Comparison of ENCODE assay signal across 8 cellular contexts in genomic region chr1:155125946-155126493, GRCh38. TPM values are rescaled to one million over a fixed set of nuclear protein-coding genes. Genes with fewer than 3 reads are reported as not detected.
DNase-seq lines count a peak whose midpoint lies in the region; ATAC-seq, FAIRE-seq and TF ChIP-seq lines count a peak whose summit lies in the region.

No MANE protein-coding gene starts in this region.

- no peaks in the 10 kb centered on the region for H4K20me1 ChIP-seq in endothelial cell of umbilical vein (replicated peaks; ENCODE audit: control insufficient read depth, extremely low read depth, insufficient read depth, low read length)
- no peaks in the 10 kb centered on the region for H4K20me1 ChIP-seq in SK-N-SH (ENCODE audit: insufficient read depth)

- TF ChIP-seq CTCF in A549 (IDR thresholded peaks at IDR 0.05) (no peak), endothelial cell of umbilical vein (IDR thresholded peaks at IDR 0.05; ENCODE audit: extremely low read depth in 1 of 2, insufficient read depth in 1 of 2, low read depth in 1 of 2, low read length in 2 of 2) (no peak), vagina (IDR thresholded peaks at IDR 0.05) (no peak), SK-N-SH (IDR thresholded peaks at IDR 0.05) (no peak)

- POLR2A ChIA-PET in A549 (lab: Yijun Ruan, JAX) (interaction anchor here (2.0 kb wide), 1 partner anchor 9 kb away, joined by 8 read pairs; no protein-coding TSS in a partner anchor), endothelial cell of umbilical vein (lab: Charles Lee) (no interaction called here), SK-N-SH (lab: Yijun Ruan, JAX) (no interaction called here)

- H3K4me1 ChIP-seq in A549 (peaks cover 59% of the 10 kb centered on the region), endothelial cell of umbilical vein (ENCODE audit: control insufficient read depth, extremely low read depth, insufficient read depth, low read length) (peaks cover 51% of the 10 kb centered on the region), vagina (peaks cover 73% of the 10 kb centered on the region), SK-N-SH (ENCODE audit: control insufficient read depth in 1 of 2, insufficient read depth in 2 of 2, low read depth in 1 of 2, low read length in 1 of 2) (peaks cover 19 to 45% of the 10 kb centered on the region in 2 experiments)

- intact Hi-C loops in endothelial cell of umbilical vein (cut with micrococcal nuclease) (loop anchor here (2.0 to 5.0 kb wide), 2 partner anchors 15 to 154 kb away; partner anchors contain the start of genes CKS1B, DPM3 and SHC1), vagina (cut with DNase I) (no loop called here)

- H3K36me3 ChIP-seq in endothelial cell of umbilical vein (ENCODE audit: control insufficient read depth in 2 of 2, extremely low read depth in 1 of 2, insufficient read depth in 2 of 2, low read length in 2 of 2), result peaks cover under 1 to 5% of the 10 kb centered on the region in 2 experiments
- no peaks in the 10 kb centered on the region for H3K36me3 ChIP-seq in vagina
- no peaks in the 10 kb centered on the region for H3K36me3 ChIP-seq in SK-N-SH (replicated peaks in 1 of 2; ENCODE audit: control insufficient read depth in 1 of 2, insufficient read depth in 2 of 2, low read length in 1 of 2)

- ATAC-seq in A549, result no peak

- no peak for DNase-seq in A549 (ENCODE audit: low read depth in 1 of 2, low spot score in 1 of 2)
- DNase-seq in NCI-H510A (lab: John Stamatoyannopoulos, UW), result peak; percentile 24
- peak; percentile 32 for DNase-seq in endothelial cell of umbilical vein (ENCODE audit: low read depth, low spot score)
- peak; percentile 86 for DNase-seq in midbrain (lab: John Stamatoyannopoulos, UW)
- DNase-seq in vagina (ENCODE audit: extremely low spot score in 2 of 2), result no peak
- DNase-seq in NCI-H1436 (lab: John Stamatoyannopoulos, UW), result no peak
- no peak for DNase-seq in SK-N-SH
- no peak for DNase-seq in GOT3 (lab: John Stamatoyannopoulos, UW)

- no peak for FAIRE-seq in A549 (lab: Jason Lieb, UNC)
- no peak for FAIRE-seq in endothelial cell of umbilical vein (lab: Jason Lieb, UNC)

- H3K79me2 ChIP-seq in endothelial cell of umbilical vein (ENCODE audit: control insufficient read depth, insufficient read depth, low read length) (peaks cover 22% of the 10 kb centered on the region), SK-N-SH (ENCODE audit: insufficient read depth) (no peaks in the 10 kb centered on the region)

- TF ChIP-seq POLR2A in A549 (IDR thresholded peaks at IDR 0.05; ENCODE audit: low read length), result no peak
- TF ChIP-seq POLR2A in endothelial cell of umbilical vein (IDR thresholded peaks at IDR 0.05; ENCODE audit: low read depth, low read length), result no peak
- no peak for TF ChIP-seq POLR2A in vagina (IDR thresholded peaks at IDR 0.05)

- H3K27me3 ChIP-seq in endothelial cell of umbilical vein (ENCODE audit: control insufficient read depth in 2 of 2, insufficient read depth in 2 of 2, low read length in 2 of 2) (peaks cover 0 to under 1% of the 10 kb centered on the region in 2 experiments), vagina (no peaks in the 10 kb centered on the region), SK-N-SH (ENCODE audit: insufficient read depth) (no peaks in the 10 kb centered on the region; the same call in 1 of the 2 replicates)

- no peaks in the 10 kb centered on the region for H3K9me2 ChIP-seq in SK-N-SH

- H3K27ac ChIP-seq in A549 (peak overlapping the region; percentile 80 to 90), endothelial cell of umbilical vein (ENCODE audit: insufficient read depth, low read depth, low read length) (peak overlapping the region; percentile 90), vagina (peak overlapping the region; percentile 92), SK-N-SH (ENCODE audit: low read depth in 2 of 2, low read length in 1 of 2) (no peak overlapping the region)

- no peaks in the 10 kb centered on the region for H3K9me1 ChIP-seq in endothelial cell of umbilical vein (replicated peaks; ENCODE audit: control insufficient read depth, extremely low read depth, insufficient read depth, low read length)

- H3K9me3 ChIP-seq in A549, result no peaks in the 10 kb centered on the region
- H3K9me3 ChIP-seq in endothelial cell of umbilical vein (replicated peaks; ENCODE audit: control insufficient read depth, insufficient read depth, low read length), result no peaks in the 10 kb centered on the region
- H3K9me3 ChIP-seq in vagina, result no peaks in the 10 kb centered on the region
- H3K9me3 ChIP-seq in SK-N-SH, result no peaks in the 10 kb centered on the region

- peak overlapping the region; percentile 89 for H3K4me2 ChIP-seq in A549
- H3K4me2 ChIP-seq in endothelial cell of umbilical vein (ENCODE audit: insufficient read depth, low read length), result no peak overlapping the region
- no peak overlapping the region for H3K4me2 ChIP-seq in SK-N-SH

- 79% methylated on average over 43 of the region's 50 CpGs for WGBS in A549 (ENCODE audit: missing lambda C conversion rate)
- 96% methylated on average over 39 of the region's 50 CpGs for WGBS in SK-N-SH (ENCODE audit: low lambda C conversion rate)

- H3F3A ChIP-seq in SK-N-SH (replicated peaks; ENCODE audit: insufficient read depth), result peaks cover 3% of the 10 kb centered on the region

- CTCF ChIA-PET in A549 (lab: Yijun Ruan, JAX), result interaction anchor here (0.7 to 19.7 kb wide), 12 partner anchors 9 to 67 kb away, joined by 3 to 309 read pairs (median 6); partner anchors contain the start of genes KRTCAP2 and SLC50A1
- CTCF ChIA-PET in endothelial cell of umbilical vein (lab: Charles Lee), result interaction anchor here (0.7 to 15.5 kb wide), 4 partner anchors 18 to 47 kb away, joined by 3 to 204 read pairs (median 51); partner anchors contain the start of gene KRTCAP2
- CTCF ChIA-PET in SK-N-SH (lab: Yijun Ruan, JAX), result interaction anchor here (0.8 to 9.7 kb wide), 9 partner anchors 11 to 81 kb away, joined by 3 to 67 read pairs (median 5); partner anchors contain the start of gene KRTCAP2

- TF ChIP-seq EP300 in A549 (IDR thresholded peaks at IDR 0.05) (no peak), SK-N-SH (IDR thresholded peaks at IDR 0.05; ENCODE audit: borderline replicate concordance in 1 of 2, low read depth in 1 of 2, low read length in 1 of 2) (no peak)

- H2AFZ ChIP-seq in endothelial cell of umbilical vein (ENCODE audit: low read depth, low read length), result no peak overlapping the region
- no peak overlapping the region for H2AFZ ChIP-seq in SK-N-SH (ENCODE audit: low read depth)

- TF ChIP-seq RAD21 in A549 (conservative IDR thresholded peaks at IDR 0.05 in 1 of 2, IDR thresholded peaks at IDR 0.05 in 1 of 2), result no peak
- no peak for TF ChIP-seq RAD21 in SK-N-SH (IDR thresholded peaks at IDR 0.05; ENCODE audit: low read length)

- H3K9ac ChIP-seq in endothelial cell of umbilical vein (replicated peaks; ENCODE audit: extremely low read depth, insufficient read depth, low read length) (no peak overlapping the region), SK-N-SH (no peak overlapping the region)

- no TSS peak for BruUV-seq in endothelial cell of umbilical vein (replicated peaks; lab: Mats Ljungman, UMichigan)

- dilution Hi-C loops in endothelial cell of umbilical vein (cut with MboI; ENCODE audit: extremely low pct_ligation_motif_present, low sequenced_read_pairs), result no loop called here

- peak overlapping the region; percentile 55; the same call in 2 of the 3 replicates for H3K4me3 ChIP-seq in A549
- H3K4me3 ChIP-seq in endothelial cell of umbilical vein (replicated peaks in 1 of 3; ENCODE audit: insufficient read depth in 1 of 3, low read depth in 1 of 3, low read length in 3 of 3), result no peak overlapping the region
- peak overlapping the region; percentile 78 to 88 for H3K4me3 ChIP-seq in vagina
- no peak overlapping the region for H3K4me3 ChIP-seq in SK-N-SH (ENCODE audit: low read depth in 2 of 2, low read length in 1 of 2)

RNA-seq across cellular contexts. Expression of gene EFNA1, which starts 1.7 kb away (rescaled TPM):
- polyA plus RNA-seq in A549 (2011; rRNA removed) (38.9 and 64.6 TPM in 2 replicates), A549 (2017; fragmentation: RNase III; extraction: RNeasy Plus Mini Kit Qiagen cat#74134 plus additional on column Dnase treatment) (19.1 to 25.4 TPM (median 25.1 TPM) in 3 replicates), endothelial cell of umbilical vein (289 and 295 TPM in 2 replicates), SK-N-SH (2012; rRNA removed) (14.4 and 15.3 TPM in 2 replicates)
- polyA plus RNA-seq in A549 (2012; cell fraction: cytosol; rRNA removed), result 50.0 and 68.1 TPM in 2 replicates
- polyA plus RNA-seq in A549 (2012; cell fraction: nucleus; rRNA removed), result 60.2 and 62.0 TPM in 2 replicates
- 56.6 and 85.8 TPM in 2 replicates for polyA minus RNA-seq in A549 (2011; rRNA and poly(A)+ RNA removed)
- total RNA-seq in endothelial cell of umbilical vein (107 and 111 TPM in 2 replicates), vagina (57.9 TPM)
- 268 and 300 TPM in 2 replicates for polyA plus RNA-seq in endothelial cell of umbilical vein (2011; cell fraction: cytosol; rRNA removed)
- polyA plus RNA-seq in endothelial cell of umbilical vein (2011; cell fraction: nucleus; rRNA removed), result 383 and 395 TPM in 2 replicates
- 46.9 and 49.6 TPM in 2 replicates for polyA plus RNA-seq in endothelial cell of umbilical vein (2012)
- 211 and 255 TPM in 2 replicates for polyA minus RNA-seq in endothelial cell of umbilical vein
- polyA minus RNA-seq in endothelial cell of umbilical vein (2011; cell fraction: cytosol; rRNA and poly(A)+ RNA removed), result 133 TPM
- 87.5 and 107 TPM in 2 replicates for polyA minus RNA-seq in endothelial cell of umbilical vein (2011; cell fraction: nucleus; rRNA and poly(A)+ RNA removed)
- polyA plus RNA-seq in SK-N-SH (2012; cell fraction: cytosol; rRNA removed), result 7.5 and 12.3 TPM in 2 replicates
- polyA plus RNA-seq in SK-N-SH (2012; cell fraction: nucleus; rRNA removed), result 11.2 and 13.0 TPM in 2 replicates

RNA-seq across cellular contexts. Expression of gene SLC50A1, which starts 9.6 kb away (rescaled TPM):
- polyA plus RNA-seq in A549 (2011; rRNA removed), result 39.3 and 39.4 TPM in 2 replicates
- 21.3 and 27.6 TPM in 2 replicates for polyA plus RNA-seq in A549 (2012; cell fraction: cytosol; rRNA removed)
- 11.9 and 13.7 TPM in 2 replicates for polyA plus RNA-seq in A549 (2012; cell fraction: nucleus; rRNA removed)
- 28.2 to 30.7 TPM (median 28.9 TPM) in 3 replicates for polyA plus RNA-seq in A549 (2017; fragmentation: RNase III; extraction: RNeasy Plus Mini Kit Qiagen cat#74134 plus additional on column Dnase treatment)
- polyA minus RNA-seq in A549 (2011; rRNA and poly(A)+ RNA removed), result 31.7 and 33.7 TPM in 2 replicates
- total RNA-seq in endothelial cell of umbilical vein, result 29.5 and 30.8 TPM in 2 replicates
- 66.1 and 70.4 TPM in 2 replicates for polyA plus RNA-seq in endothelial cell of umbilical vein
- 50.3 and 53.2 TPM in 2 replicates for polyA plus RNA-seq in endothelial cell of umbilical vein (2011; cell fraction: cytosol; rRNA removed)
- 19.9 and 27.1 TPM in 2 replicates for polyA plus RNA-seq in endothelial cell of umbilical vein (2011; cell fraction: nucleus; rRNA removed)
- 24.9 and 28.5 TPM in 2 replicates for polyA plus RNA-seq in endothelial cell of umbilical vein (2012)
- 37.9 and 44.6 TPM in 2 replicates for polyA minus RNA-seq in endothelial cell of umbilical vein
- 24.1 TPM for polyA minus RNA-seq in endothelial cell of umbilical vein (2011; cell fraction: cytosol; rRNA and poly(A)+ RNA removed)
- 9.4 and 13.5 TPM in 2 replicates for polyA minus RNA-seq in endothelial cell of umbilical vein (2011; cell fraction: nucleus; rRNA and poly(A)+ RNA removed)
- total RNA-seq in vagina, result 11.8 TPM
- polyA plus RNA-seq in SK-N-SH (2012; rRNA removed), result 58.4 and 71.1 TPM in 2 replicates
- polyA plus RNA-seq in SK-N-SH (2012; cell fraction: cytosol; rRNA removed), result 55.0 and 58.7 TPM in 2 replicates
- polyA plus RNA-seq in SK-N-SH (2012; cell fraction: nucleus; rRNA removed), result 31.4 and 40.2 TPM in 2 replicates

RNA-seq across cellular contexts. Expression of gene DPM3, which starts 14.3 kb away (rescaled TPM):
- polyA plus RNA-seq in A549 (2011; rRNA removed) (22.8 and 33.7 TPM in 2 replicates), A549 (2017; fragmentation: RNase III; extraction: RNeasy Plus Mini Kit Qiagen cat#74134 plus additional on column Dnase treatment) (67.5 to 83.0 TPM (median 80.3 TPM) in 3 replicates), endothelial cell of umbilical vein (258 and 315 TPM in 2 replicates), SK-N-SH (2012; rRNA removed) (307 and 317 TPM in 2 replicates)
- 252 TPM in 2 replicates for polyA plus RNA-seq in A549 (2012; cell fraction: cytosol; rRNA removed)
- 247 and 265 TPM in 2 replicates for polyA plus RNA-seq in A549 (2012; cell fraction: nucleus; rRNA removed)
- 7.8 and 9.2 TPM in 2 replicates for polyA minus RNA-seq in A549 (2011; rRNA and poly(A)+ RNA removed)
- total RNA-seq in endothelial cell of umbilical vein (69.6 and 78.8 TPM in 2 replicates), vagina (114 TPM)
- polyA plus RNA-seq in endothelial cell of umbilical vein (2011; cell fraction: cytosol; rRNA removed), result 105 and 126 TPM in 2 replicates
- polyA plus RNA-seq in endothelial cell of umbilical vein (2011; cell fraction: nucleus; rRNA removed), result 31.3 and 32.5 TPM in 2 replicates
- 62.2 and 63.4 TPM in 2 replicates for polyA plus RNA-seq in endothelial cell of umbilical vein (2012)
- polyA minus RNA-seq in endothelial cell of umbilical vein, result 16.3 and 17.2 TPM in 2 replicates
- polyA minus RNA-seq in endothelial cell of umbilical vein (2011; cell fraction: cytosol; rRNA and poly(A)+ RNA removed), result 39.9 TPM
- polyA minus RNA-seq in endothelial cell of umbilical vein (2011; cell fraction: nucleus; rRNA and poly(A)+ RNA removed), result 3.8 and 6.2 TPM in 2 replicates
- 125 and 194 TPM in 2 replicates for polyA plus RNA-seq in SK-N-SH (2012; cell fraction: cytosol; rRNA removed)
- 90.2 and 194 TPM in 2 replicates for polyA plus RNA-seq in SK-N-SH (2012; cell fraction: nucleus; rRNA removed)

RNA-seq across cellular contexts. Expression of gene KRTCAP2, which starts 47.1 kb away (rescaled TPM):
- polyA plus RNA-seq in A549 (2011; rRNA removed), result 154 and 227 TPM in 2 replicates
- polyA plus RNA-seq in A549 (2012; cell fraction: cytosol; rRNA removed), result 242 and 259 TPM in 2 replicates
- polyA plus RNA-seq in A549 (2012; cell fraction: nucleus; rRNA removed), result 210 and 274 TPM in 2 replicates
- 216 to 218 TPM (median 217 TPM) in 3 replicates for polyA plus RNA-seq in A549 (2017; fragmentation: RNase III; extraction: RNeasy Plus Mini Kit Qiagen cat#74134 plus additional on column Dnase treatment)
- 307 and 312 TPM in 2 replicates for polyA minus RNA-seq in A549 (2011; rRNA and poly(A)+ RNA removed)
- total RNA-seq in endothelial cell of umbilical vein, result 170 and 207 TPM in 2 replicates
- polyA plus RNA-seq in endothelial cell of umbilical vein, result 362 and 409 TPM in 2 replicates
- 298 and 301 TPM in 2 replicates for polyA plus RNA-seq in endothelial cell of umbilical vein (2011; cell fraction: cytosol; rRNA removed)
- polyA plus RNA-seq in endothelial cell of umbilical vein (2011; cell fraction: nucleus; rRNA removed), result 92.2 and 112 TPM in 2 replicates
- 200 and 222 TPM in 2 replicates for polyA plus RNA-seq in endothelial cell of umbilical vein (2012)
- polyA minus RNA-seq in endothelial cell of umbilical vein, result 246 and 346 TPM in 2 replicates
- polyA minus RNA-seq in endothelial cell of umbilical vein (2011; cell fraction: cytosol; rRNA and poly(A)+ RNA removed), result 286 TPM
- 38.0 and 44.5 TPM in 2 replicates for polyA minus RNA-seq in endothelial cell of umbilical vein (2011; cell fraction: nucleus; rRNA and poly(A)+ RNA removed)
- total RNA-seq in vagina, result 117 TPM
- 203 and 238 TPM in 2 replicates for polyA plus RNA-seq in SK-N-SH (2012; rRNA removed)
- polyA plus RNA-seq in SK-N-SH (2012; cell fraction: cytosol; rRNA removed), result 133 and 181 TPM in 2 replicates
- polyA plus RNA-seq in SK-N-SH (2012; cell fraction: nucleus; rRNA removed), result 254 and 311 TPM in 2 replicates

RNA-seq across cellular contexts. Expression of gene EFNA3, which starts 47.4 kb away (rescaled TPM):
- polyA plus RNA-seq in A549 (2011; rRNA removed) (1.9 and 2.6 TPM in 2 replicates), A549 (2017; fragmentation: RNase III; extraction: RNeasy Plus Mini Kit Qiagen cat#74134 plus additional on column Dnase treatment) (2.0 to 3.2 TPM (median 2.7 TPM) in 3 replicates), endothelial cell of umbilical vein (2.5 and 4.2 TPM in 2 replicates), SK-N-SH (2012; rRNA removed) (5.5 and 6.0 TPM in 2 replicates)
- polyA plus RNA-seq in A549 (2012; cell fraction: cytosol; rRNA removed), result 2.6 and 3.0 TPM in 2 replicates
- polyA plus RNA-seq in A549 (2012; cell fraction: nucleus; rRNA removed), result 2.7 and 3.3 TPM in 2 replicates
- 2.6 and 4.0 TPM in 2 replicates for polyA minus RNA-seq in A549 (2011; rRNA and poly(A)+ RNA removed)
- total RNA-seq in endothelial cell of umbilical vein (2.2 TPM in 2 replicates), vagina (22.3 TPM)
- polyA plus RNA-seq in endothelial cell of umbilical vein (2011; cell fraction: cytosol; rRNA removed), result 2.0 and 3.0 TPM in 2 replicates
- polyA plus RNA-seq in endothelial cell of umbilical vein (2011; cell fraction: nucleus; rRNA removed), result 1.1 and 2.3 TPM in 2 replicates
- polyA plus RNA-seq in endothelial cell of umbilical vein (2012), result 1.5 and 2.3 TPM in 2 replicates
- polyA minus RNA-seq in endothelial cell of umbilical vein, result 1.2 and 1.6 TPM in 2 replicates
- polyA minus RNA-seq in endothelial cell of umbilical vein (2011; cell fraction: cytosol; rRNA and poly(A)+ RNA removed), result 4.2 TPM
- 0.24 and 0.77 TPM in 2 replicates for polyA minus RNA-seq in endothelial cell of umbilical vein (2011; cell fraction: nucleus; rRNA and poly(A)+ RNA removed)
- polyA plus RNA-seq in SK-N-SH (2012; cell fraction: cytosol; rRNA removed), result 3.2 and 4.5 TPM in 2 replicates
- 4.0 and 4.7 TPM in 2 replicates for polyA plus RNA-seq in SK-N-SH (2012; cell fraction: nucleus; rRNA removed)

Comparison
In these comparisons a context has a peak if more than half of its experiments do, and no peak if none do; other contexts are left out.
1. DNase-seq: peak in NCI-H510A (single experiment), endothelial cell of umbilical vein (single experiment) and midbrain (single experiment); none in A549 (0 of 2), vagina (0 of 2), NCI-H1436 (single experiment), SK-N-SH (single experiment) and GOT3 (single experiment).
2. H3K27ac ChIP-seq: peak in A549 (2 of 2), endothelial cell of umbilical vein (single experiment) and vagina (single experiment); none in SK-N-SH (0 of 2).
3. H3K4me3 ChIP-seq: peak in A549 (single experiment) and vagina (2 of 2); none in endothelial cell of umbilical vein (0 of 3) and SK-N-SH (0 of 2).